ENCODE assay signal across 22 cellular contexts in the genomic region with DNA sequence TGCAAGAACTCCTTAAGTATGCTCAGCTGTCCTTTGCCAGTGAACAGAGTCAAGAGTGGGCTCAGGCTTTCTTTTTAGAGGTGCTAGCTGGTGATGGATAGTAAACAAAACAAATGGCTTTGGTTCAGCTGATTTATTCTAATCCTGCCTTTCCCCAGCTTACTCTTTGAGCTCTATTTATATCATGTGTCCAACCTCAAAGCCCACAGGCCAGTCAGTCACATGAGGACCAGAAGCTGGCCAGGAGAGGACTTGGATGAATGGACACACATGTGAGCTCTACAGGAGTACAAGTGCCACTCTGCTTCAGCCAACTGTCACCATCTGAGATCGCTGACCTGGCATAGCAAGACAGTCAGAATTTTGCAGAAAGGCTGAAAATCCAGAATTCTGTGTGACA. TPM values are rescaled to one million over a fixed set of nuclear protein-coding genes. Genes with fewer than 3 reads are reported as not detected.
DNase-seq lines count a peak whose midpoint lies in the region; ATAC-seq and TF ChIP-seq lines count a peak whose summit lies in the region.
"Had no signal": no experiment of that assay in that cellular context is flagged by ENCODE, and none has a peak within 500 bp of the region (broad histone marks: within the 10 kb centered on the region; RNA-seq: fewer than 3 reads in every experiment).

No MANE protein-coding gene starts in this region.

- H3K36me3 ChIP-seq in heart right ventricle (no peaks in the 10 kb centered on the region), adrenal gland (replicated peaks in 1 of 2) (no peaks in the 10 kb centered on the region), tibial nerve (no peaks in the 10 kb centered on the region)

- H3K27ac ChIP-seq in heart right ventricle, result no peak overlapping the region
- H3K27ac ChIP-seq in adrenal gland, result no peak overlapping the region
- H3K27ac ChIP-seq in tibial nerve, result no peak overlapping the region
- H3K27ac ChIP-seq: HL-60 had no signal

- H3K9me3 ChIP-seq in heart right ventricle (no peaks in the 10 kb centered on the region), adrenal gland (replicated peaks in 1 of 3) (no peaks in the 10 kb centered on the region), tibial nerve (no peaks in the 10 kb centered on the region)
- H3K9me3 ChIP-seq: MG63 had no signal

- H3K27me3 ChIP-seq in heart right ventricle (no peaks in the 10 kb centered on the region), adrenal gland (no peaks in the 10 kb centered on the region), tibial nerve (no peaks in the 10 kb centered on the region)
- H3K27me3 ChIP-seq: MG63 had no signal

- peak; percentile 82 for ATAC-seq in Right ventricle myocardium inferior
- ATAC-seq in heart right ventricle, result peak; percentile 56 to 92 (median 78)
- ATAC-seq: GM12878, GM23338 had no signal

- H3K4me3 ChIP-seq in heart right ventricle, result no peak overlapping the region
- H3K4me3 ChIP-seq in adrenal gland, result no peak overlapping the region
- H3K4me3 ChIP-seq in tibial nerve, result no peak overlapping the region
- H3K4me3 ChIP-seq: GM12878, GM23338, MG63 had no signal

- peaks cover 0 to 98% (median 57%) of the 10 kb centered on the region in 9 donors for H3K4me1 ChIP-seq in heart right ventricle
- H3K4me1 ChIP-seq in adrenal gland (replicated peaks in 1 of 2), result peaks cover 0 to 6% of the 10 kb centered on the region in 2 donors
- peaks cover 0 to 40% (median 10%) of the 10 kb centered on the region in 4 donors for H3K4me1 ChIP-seq in tibial nerve

- intact Hi-C loops in Right ventricle myocardium inferior (cut with DNase I), result no loop called here
- intact Hi-C loops in cardiac septum (cut with DNase I), result no loop called here
- intact Hi-C loops in heart right ventricle (cut with DNase I), result no loop called here
- intact Hi-C loops in adrenal gland (cut with DNase I), result no loop called here

- TF ChIP-seq EP300 in tibial nerve (IDR thresholded peaks at IDR 0.05), result no peak

- in situ Hi-C loops in SK-MEL-5 (cut with HindIII; ENCODE audit: low pct_unique_long_range_greater_than_20kb, low sequenced_read_pairs), result no loop called here

- WGBS in heart right ventricle, 2 donors, result 55 to 80% methylated on average over 1 of the region's 1 CpG
- WGBS in adrenal gland, 4 donors, result 98 to 100% (median 100%) methylated on average over 1 of the region's 1 CpG
- 100% methylated on average over 1 of the region's 1 CpG for WGBS in tibial nerve, 2 donors

- no peak for DNase-seq in Right ventricle myocardium inferior (ENCODE audit: missing footprints)
- no peak for DNase-seq in cardiac septum (ENCODE audit: low spot score)
- DNase-seq in SK-MEL-5 (ENCODE audit: low read depth, low spot score), result peak; percentile 40
- peak in 1 of 2 donors; percentile 55 for DNase-seq in heart right ventricle
- peak; percentile 53 for DNase-seq in pons (ENCODE audit: low spot score)
- DNase-seq in adrenal gland, result no peak
- DNase-seq in tibial nerve (ENCODE audit: low spot score in 2 of 2), result no peak
- DNase-seq in SKM-1 (lab: John Stamatoyannopoulos, UW; ENCODE audit: unreplicated experiment), result no peak
- DNase-seq: 8988T; CD4-positive, alpha-beta memory T cell; HCEC 1CT; Kasumi-1; MG63; NCI-H1048; NCI-H1436; NCI-H2029; NCI-H345; NCI-H526; SHP77 treated with DMSO at 0.1 percent for 48 hours had no signal

- TF ChIP-seq POLR2A in adrenal gland (IDR thresholded peaks at IDR 0.05) (no peak), tibial nerve (IDR thresholded peaks at IDR 0.05) (no peak)

- no peak for TF ChIP-seq CTCF in heart right ventricle (IDR thresholded peaks at IDR 0.05)
- no peak for TF ChIP-seq CTCF in adrenal gland (IDR thresholded peaks at IDR 0.05)
- TF ChIP-seq CTCF in tibial nerve (IDR thresholded peaks at IDR 0.05), result no peak

RNA-seq across cellular contexts. Expression of gene STK39, which starts 59.4 kb away (rescaled TPM):
- 17.7 TPM for total RNA-seq in Right ventricle myocardium inferior
- total RNA-seq in cardiac septum, result 24.6 TPM
- total RNA-seq in SK-MEL-5 (2014; rRNA removed; shearing (Covaris generic)), result 8.5 and 8.9 TPM in 2 replicates
- polyA plus RNA-seq in SK-MEL-5 (2015; cell fraction: cytosol; rRNA removed), result 11.9 and 13.5 TPM in 2 replicates
- 5.5 and 7.3 TPM in 2 replicates for polyA plus RNA-seq in SK-MEL-5 (2015; cell fraction: nucleus; rRNA removed)
- total RNA-seq in heart right ventricle, result 10 to 100 TPM; 15.2 to 35.5 (median 19.3) TPM
- polyA plus RNA-seq in heart right ventricle, result 10 to 100 TPM; 19.1 to 27.7 TPM
- 1 to 10 TPM; 2.4 to 7.7 (median 4.7) TPM for total RNA-seq in adrenal gland
- polyA plus RNA-seq in adrenal gland, result 10 to 100 TPM in 1 of 3 donors, 1 to 10 TPM in 2; 6.0 to 11.1 (median 6.8) TPM
- 10 to 100 TPM in 3 of 4 donors, 1 to 10 TPM in 1; 8.5 to 13.5 (median 12.0) TPM for total RNA-seq in tibial nerve

Comparison
In these comparisons a context has a peak if more than half of its experiments do, and no peak if none do; other contexts are left out.
1. DNase-seq: peak in SK-MEL-5 (single experiment) and pons (single experiment); none in Right ventricle myocardium inferior (single experiment), cardiac septum (single experiment), adrenal gland (0 of 7), tibial nerve (0 of 2) and SKM-1 (single experiment).